In the genomic region with DNA sequence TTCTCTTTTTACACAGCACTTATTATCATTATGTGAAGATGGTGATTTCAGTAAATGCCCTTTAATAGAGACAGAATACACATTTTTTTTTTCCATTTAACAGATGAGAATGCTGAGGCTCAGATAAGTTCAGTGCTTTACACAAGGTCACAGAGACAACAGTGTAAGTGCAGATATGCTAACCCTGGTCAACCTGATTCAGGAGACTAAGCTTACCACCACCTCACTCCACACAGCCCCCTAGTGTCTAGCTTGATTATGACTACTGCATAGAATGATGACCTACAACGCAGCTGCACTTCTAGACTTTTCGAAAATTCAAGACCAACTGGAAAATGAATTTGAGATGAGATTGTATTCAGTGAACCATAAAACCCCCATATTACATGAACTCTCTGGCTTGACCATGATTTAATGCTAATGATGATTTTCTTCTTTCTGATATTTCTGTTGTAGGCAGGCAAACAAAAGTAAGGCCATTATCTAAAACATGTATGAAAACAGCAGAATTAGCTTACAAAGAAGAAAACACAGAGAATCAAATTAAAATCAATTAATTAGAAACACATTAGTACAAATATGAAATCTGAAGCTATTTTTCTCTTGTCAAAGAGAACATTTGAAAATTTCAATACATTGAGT, we compare ENCODE assay signal across 1 cellular context.
TF ChIP-seq lines count a peak whose summit lies in the region.

No MANE protein-coding gene starts in this region.

TF ChIP-seq in HCT116, 20 proteins besides CTCF, POLR2A, EP300 and RAD21 (continued from another document):
- no peak for TF ChIP-seq POLR2AphosphoS5 (IDR thresholded peaks at IDR 0.05; ENCODE audit: low read depth, low read length)
- TF ChIP-seq, protein P1, sequence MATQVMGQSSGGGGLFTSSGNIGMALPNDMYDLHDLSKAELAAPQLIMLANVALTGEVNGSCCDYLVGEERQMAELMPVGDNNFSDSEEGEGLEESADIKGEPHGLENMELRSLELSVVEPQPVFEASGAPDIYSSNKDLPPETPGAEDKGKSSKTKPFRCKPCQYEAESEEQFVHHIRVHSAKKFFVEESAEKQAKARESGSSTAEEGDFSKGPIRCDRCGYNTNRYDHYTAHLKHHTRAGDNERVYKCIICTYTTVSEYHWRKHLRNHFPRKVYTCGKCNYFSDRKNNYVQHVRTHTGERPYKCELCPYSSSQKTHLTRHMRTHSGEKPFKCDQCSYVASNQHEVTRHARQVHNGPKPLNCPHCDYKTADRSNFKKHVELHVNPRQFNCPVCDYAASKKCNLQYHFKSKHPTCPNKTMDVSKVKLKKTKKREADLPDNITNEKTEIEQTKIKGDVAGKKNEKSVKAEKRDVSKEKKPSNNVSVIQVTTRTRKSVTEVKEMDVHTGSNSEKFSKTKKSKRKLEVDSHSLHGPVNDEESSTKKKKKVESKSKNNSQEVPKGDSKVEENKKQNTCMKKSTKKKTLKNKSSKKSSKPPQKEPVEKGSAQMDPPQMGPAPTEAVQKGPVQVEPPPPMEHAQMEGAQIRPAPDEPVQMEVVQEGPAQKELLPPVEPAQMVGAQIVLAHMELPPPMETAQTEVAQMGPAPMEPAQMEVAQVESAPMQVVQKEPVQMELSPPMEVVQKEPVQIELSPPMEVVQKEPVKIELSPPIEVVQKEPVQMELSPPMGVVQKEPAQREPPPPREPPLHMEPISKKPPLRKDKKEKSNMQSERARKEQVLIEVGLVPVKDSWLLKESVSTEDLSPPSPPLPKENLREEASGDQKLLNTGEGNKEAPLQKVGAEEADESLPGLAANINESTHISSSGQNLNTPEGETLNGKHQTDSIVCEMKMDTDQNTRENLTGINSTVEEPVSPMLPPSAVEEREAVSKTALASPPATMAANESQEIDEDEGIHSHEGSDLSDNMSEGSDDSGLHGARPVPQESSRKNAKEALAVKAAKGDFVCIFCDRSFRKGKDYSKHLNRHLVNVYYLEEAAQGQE (IDR thresholded peaks at IDR 0.05; ENCODE audit: low read depth): no peak
- TF ChIP-seq TCF7L2 (IDR thresholded peaks at IDR 0.05; ENCODE audit: borderline replicate concordance, extremely low read depth, insufficient read depth, insufficient read length): no peak
- no peak for TF ChIP-seq FOSL1 (IDR thresholded peaks at IDR 0.05; ENCODE audit: low read depth)
- TF ChIP-seq ZNF274 (IDR thresholded peaks at IDR 0.05; ENCODE audit: low read depth, low read length): no peak
